Comparison of ENCODE assay signal across 2 cellular contexts in genomic region chr7:82110146-82110823, GRCh38.
TF ChIP-seq lines count a peak whose summit lies in the region.

No MANE protein-coding gene starts in this region.

TF ChIP-seq in HCT116, 20 proteins besides CTCF, POLR2A, EP300 and RAD21 (continued from another document):
- TF ChIP-seq REST (IDR thresholded peaks at IDR 0.05; ENCODE audit: low read depth), result no peak

TF ChIP-seq in WTC11, 78 proteins besides CTCF, POLR2A, EP300 and RAD21 (continued from another document):
- no peak for TF ChIP-seq NR3C1 (CRISPR knock-in tag; conservative IDR thresholded peaks at IDR 0.05; ENCODE audit: low read depth)
- TF ChIP-seq ATF1 (CRISPR knock-in tag; IDR thresholded peaks at IDR 0.05), result no peak
- no peak for TF ChIP-seq NR2C2 (CRISPR knock-in tag; IDR thresholded peaks at IDR 0.05)
- no peak for TF ChIP-seq SP1 (CRISPR knock-in tag; conservative IDR thresholded peaks at IDR 0.05)
- no peak for TF ChIP-seq PRDM15 (CRISPR knock-in tag; IDR thresholded peaks at IDR 0.05)
- TF ChIP-seq ESRRA (CRISPR knock-in tag; IDR thresholded peaks at IDR 0.05; ENCODE audit: borderline replicate concordance), result no peak
- no peak for TF ChIP-seq RELA (CRISPR knock-in tag; IDR thresholded peaks at IDR 0.05; ENCODE audit: borderline replicate concordance)
- TF ChIP-seq SMAD3 (CRISPR knock-in tag; IDR thresholded peaks at IDR 0.05; ENCODE audit: borderline replicate concordance), result no peak
- no peak for TF ChIP-seq ZNF121 (CRISPR knock-in tag; IDR thresholded peaks at IDR 0.05)
- no peak for TF ChIP-seq RORB (CRISPR knock-in tag; IDR thresholded peaks at IDR 0.05)
- no peak for TF ChIP-seq ZNF219 (CRISPR knock-in tag; IDR thresholded peaks at IDR 0.05; ENCODE audit: borderline replicate concordance)
